ENCODE assay signal across 1 cellular context in the genomic region with DNA sequence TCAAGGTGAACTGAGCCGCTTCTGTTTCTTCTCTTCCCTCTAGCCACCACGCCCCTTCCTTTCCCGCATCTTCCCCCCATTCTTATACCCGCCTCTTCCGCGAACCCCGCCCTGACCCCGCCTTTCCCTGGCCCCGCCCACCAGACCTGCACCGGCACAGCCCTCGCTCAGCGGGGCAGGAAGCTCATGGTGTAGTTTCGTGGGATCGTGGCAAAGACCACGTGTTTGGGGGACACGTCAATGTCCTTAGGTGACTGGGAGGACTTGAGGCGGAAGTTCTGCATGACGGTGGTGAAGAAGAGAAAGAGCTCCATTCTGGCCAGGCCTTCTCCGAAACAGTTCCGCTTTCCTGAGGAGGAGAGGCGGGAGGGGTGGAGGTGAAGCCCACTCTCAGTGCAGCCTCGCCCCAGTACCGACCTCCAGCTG.
TF ChIP-seq lines count a peak whose summit lies in the region.

No MANE protein-coding gene starts in this region.

TF ChIP-seq in HEK293, 187 proteins besides CTCF, POLR2A, EP300 and RAD21 (continued from another document):
- TF ChIP-seq KLF9 (tag by site-specific recombination; IDR thresholded peaks at IDR 0.05; ENCODE audit: low read depth) = peak; percentile 96
- peak; percentile 97 for TF ChIP-seq KLF1 (tag by site-specific recombination; IDR thresholded peaks at IDR 0.05)
- TF ChIP-seq SP3 (tag by site-specific recombination; IDR thresholded peaks at IDR 0.05) = peak; percentile 90
- TF ChIP-seq, protein P1, sequence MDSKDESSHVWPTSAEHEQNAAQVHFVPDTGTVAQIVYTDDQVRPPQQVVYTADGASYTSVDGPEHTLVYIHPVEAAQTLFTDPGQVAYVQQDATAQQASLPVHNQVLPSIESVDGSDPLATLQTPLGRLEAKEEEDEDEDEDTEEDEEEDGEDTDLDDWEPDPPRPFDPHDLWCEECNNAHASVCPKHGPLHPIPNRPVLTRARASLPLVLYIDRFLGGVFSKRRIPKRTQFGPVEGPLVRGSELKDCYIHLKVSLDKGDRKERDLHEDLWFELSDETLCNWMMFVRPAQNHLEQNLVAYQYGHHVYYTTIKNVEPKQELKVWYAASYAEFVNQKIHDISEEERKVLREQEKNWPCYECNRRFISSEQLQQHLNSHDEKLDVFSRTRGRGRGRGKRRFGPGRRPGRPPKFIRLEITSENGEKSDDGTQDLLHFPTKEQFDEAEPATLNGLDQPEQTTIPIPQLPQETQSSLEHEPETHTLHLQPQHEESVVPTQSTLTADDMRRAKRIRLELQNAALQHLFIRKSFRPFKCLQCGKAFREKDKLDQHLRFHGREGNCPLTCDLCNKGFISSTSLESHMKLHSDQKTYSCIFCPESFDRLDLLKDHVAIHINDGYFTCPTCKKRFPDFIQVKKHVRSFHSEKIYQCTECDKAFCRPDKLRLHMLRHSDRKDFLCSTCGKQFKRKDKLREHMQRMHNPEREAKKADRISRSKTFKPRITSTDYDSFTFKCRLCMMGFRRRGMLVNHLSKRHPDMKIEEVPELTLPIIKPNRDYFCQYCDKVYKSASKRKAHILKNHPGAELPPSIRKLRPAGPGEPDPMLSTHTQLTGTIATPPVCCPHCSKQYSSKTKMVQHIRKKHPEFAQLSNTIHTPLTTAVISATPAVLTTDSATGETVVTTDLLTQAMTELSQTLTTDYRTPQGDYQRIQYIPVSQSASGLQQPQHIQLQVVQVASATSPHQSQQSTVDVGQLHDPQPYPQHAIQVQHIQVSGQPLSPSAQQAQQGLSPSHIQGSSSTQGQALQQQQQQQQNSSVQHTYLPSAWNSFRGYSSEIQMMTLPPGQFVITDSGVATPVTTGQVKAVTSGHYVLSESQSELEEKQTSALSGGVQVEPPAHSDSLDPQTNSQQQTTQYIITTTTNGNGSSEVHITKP (tag by site-specific recombination; IDR thresholded peaks at IDR 0.05) = peak; percentile 42
TF ChIP-seq in HEK293: peak in this region for 10; not testable (repeated sequence) for 177.
